Comparison of ENCODE assay signal across 18 cellular contexts in the genomic region with DNA sequence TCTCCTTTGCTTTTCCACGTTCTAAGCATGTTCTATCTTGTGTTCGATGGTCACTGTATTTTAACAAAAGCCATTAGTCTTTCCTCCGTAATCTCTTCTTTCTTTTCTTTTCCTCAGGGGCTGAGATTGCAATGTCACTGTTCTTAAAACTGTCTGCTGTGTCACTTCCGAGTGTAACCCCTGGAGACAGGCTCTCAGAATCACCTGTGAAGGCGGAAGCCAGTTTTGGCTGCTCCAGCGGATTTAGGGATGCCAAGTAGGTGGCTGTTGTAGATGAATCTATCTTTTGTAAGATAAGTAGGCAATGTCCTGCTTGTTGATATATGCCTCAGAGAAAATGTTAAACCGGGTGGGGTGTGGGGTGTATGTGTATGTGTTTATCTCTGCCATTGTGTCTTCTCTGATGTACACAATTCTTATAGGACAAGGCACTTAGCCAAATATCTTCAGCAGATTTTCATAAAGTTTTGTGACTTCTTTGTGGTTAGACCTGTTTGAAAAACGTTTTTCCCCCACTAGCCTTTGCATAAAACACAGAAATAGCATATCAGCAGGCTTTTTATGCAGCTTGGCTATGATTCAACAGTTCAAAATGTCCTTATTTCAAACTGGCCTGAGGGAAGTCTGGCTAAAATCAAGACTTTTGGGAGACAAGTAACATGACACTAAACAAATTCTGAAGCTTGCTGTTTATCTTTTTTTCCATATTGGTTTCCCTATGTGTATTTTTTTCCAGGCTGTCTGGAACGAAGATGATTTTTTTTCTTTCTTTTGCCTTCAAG.
DNase-seq lines count a peak whose midpoint lies in the region; ATAC-seq and TF ChIP-seq lines count a peak whose summit lies in the region.
"Had no signal": no experiment of that assay in that cellular context is flagged by ENCODE, and none has a peak within 500 bp of the region (broad histone marks: within the 10 kb centered on the region; RNA-seq: fewer than 3 reads in every experiment).

No MANE protein-coding gene starts in this region.

- CTCF ChIA-PET in OCI-LY7 (lab: Charles Lee; ENCODE audit: unreplicated experiment) = no interaction called here

- ATAC-seq in HG03469 (IDR thresholded peaks at IDR 0.05; ENCODE audit: unreplicated experiment) = no peak
- no peak for ATAC-seq in GM18520 (IDR thresholded peaks at IDR 0.05; ENCODE audit: unreplicated experiment)
- ATAC-seq: activated CD8-positive, alpha-beta memory T cell treated with anti-CD3 and anti-CD28 coated beads, Interleukin-2, amount 10 ng/mL, durations not matched to agents 7 days and 5 days; T-cell; WTC11 had no signal

- H3K4me3 ChIP-seq in SK-N-MC (peak overlapping the region; percentile 46), smooth muscle cell (peak overlapping the region; percentile 3), OCI-LY7 (ENCODE audit: low read depth, low read length, poor library complexity, severe bottlenecking) (no peak overlapping the region)

- H3K23ac ChIP-seq in H9 (ENCODE audit: insufficient read length, low read depth, low read length) = no peak overlapping the region

- no peak overlapping the region for H2BK5ac ChIP-seq in H9 (ENCODE audit: insufficient read length, low read length)

- H3K4me1 Mint-ChIP-seq in H9 = peaks cover 4 to 14% of the 10 kb centered on the region in 2 experiments; a peak in 2 of 4 replicates
- H3K4me1 Mint-ChIP-seq: activated CD8-positive, alpha-beta memory T cell treated with anti-CD3 and anti-CD28 coated beads, Interleukin-2, amount 10 ng/mL, durations not matched to agents 7 days and 5 days; B cell; T-cell had no signal

- no peak overlapping the region for H3K27ac ChIP-seq in H9 (ENCODE audit: insufficient read length, low read depth, low read length)
- peak overlapping the region; percentile 27; the same call in 1 of the 2 replicates for H3K27ac ChIP-seq in SK-N-MC
- peak overlapping the region; percentile 81 for H3K27ac ChIP-seq in smooth muscle cell (ENCODE audit: low read depth)
- H3K27ac ChIP-seq in OCI-LY7 (ENCODE audit: low read depth, low read length, poor library complexity, severe bottlenecking) = no peak overlapping the region

- no peak overlapping the region for H4K5ac ChIP-seq in H9 (ENCODE audit: insufficient read length, low read depth, low read length)

- H4K20me1 ChIP-seq in H9 (ENCODE audit: control insufficient read depth, insufficient read depth, insufficient read length) = no peaks in the 10 kb centered on the region
- no peaks in the 10 kb centered on the region for H4K20me1 ChIP-seq in smooth muscle cell (ENCODE audit: low read depth)
- H4K20me1 ChIP-seq in OCI-LY7 (ENCODE audit: insufficient read depth, low read length) = no peaks in the 10 kb centered on the region

- H3K27me3 ChIP-seq in H9 (ENCODE audit: insufficient read depth, low read length) (no peaks in the 10 kb centered on the region), smooth muscle cell (ENCODE audit: low read depth) (no peaks in the 10 kb centered on the region)

- H2AK5ac ChIP-seq in H9 (ENCODE audit: insufficient read length, low read length) = no peak overlapping the region

- H2BK12ac ChIP-seq in H9 (ENCODE audit: insufficient read length, low read depth, low read length) = no peak overlapping the region

- no peaks in the 10 kb centered on the region for H3K36me3 ChIP-seq in SK-N-MC (ENCODE audit: insufficient read depth, low read length)
- H3K36me3 ChIP-seq in smooth muscle cell (ENCODE audit: low read depth) = no peaks in the 10 kb centered on the region
- no peaks in the 10 kb centered on the region for H3K36me3 ChIP-seq in OCI-LY7 (ENCODE audit: insufficient read depth, low read length)

- no peak overlapping the region for H3K18ac ChIP-seq in H9 (ENCODE audit: insufficient read length, low read depth, low read length)

- peaks cover 0 to 4% (median 0%) of the 10 kb centered on the region in 3 experiments; a peak in 1 of 7 replicates for H3K36me3 Mint-ChIP-seq in H9 (ENCODE audit: insufficient read depth in 1 of 3, low read depth in 3 of 3)
- H3K36me3 Mint-ChIP-seq: activated CD8-positive, alpha-beta memory T cell treated with anti-CD3 and anti-CD28 coated beads, Interleukin-2, amount 10 ng/mL, durations not matched to agents 7 days and 5 days; brain; T-cell; WTC11 had no signal

- no peak overlapping the region for H2BK15ac ChIP-seq in H9 (ENCODE audit: low read depth, low read length)

- POLR2A ChIA-PET in OCI-LY7 (lab: Charles Lee) = no interaction called here

- no peak overlapping the region for H3T11ph ChIP-seq in H9 (ENCODE audit: low read length)

- H3K4me1 ChIP-seq in H9 (ENCODE audit: insufficient read depth, low read length) = no peaks in the 10 kb centered on the region
- peaks cover 7% of the 10 kb centered on the region for H3K4me1 ChIP-seq in smooth muscle cell (ENCODE audit: low read depth)
- H3K4me1 ChIP-seq in OCI-LY7 (ENCODE audit: insufficient read depth, low read length, poor library complexity, severe bottlenecking) = no peaks in the 10 kb centered on the region

- no peak overlapping the region; a peak in 1 of 7 replicates for H3K27ac Mint-ChIP-seq in H9
- H3K27ac Mint-ChIP-seq: activated CD8-positive, alpha-beta memory T cell treated with anti-CD3 and anti-CD28 coated beads, Interleukin-2, amount 10 ng/mL, durations not matched to agents 7 days and 5 days; B cell; stimulated activated naive CD8-positive, alpha-beta T cell treated with anti-CD3 and anti-CD28 coated beads, Interleukin-15, Interleukin-2, amounts not matched to agents 100 ng/mL and 50 ng/mL, for 24 hours; T-cell; WTC11 had no signal

- no peak overlapping the region for H3K4me3 Mint-ChIP-seq in H9
- H3K4me3 Mint-ChIP-seq: activated CD8-positive, alpha-beta memory T cell treated with anti-CD3 and anti-CD28 coated beads, Interleukin-2, amount 10 ng/mL, durations not matched to agents 7 days and 5 days; B cell; brain; stimulated activated naive CD8-positive, alpha-beta T cell treated with anti-CD3 and anti-CD28 coated beads, Interleukin-15, Interleukin-2, amounts not matched to agents 100 ng/mL and 50 ng/mL, for 24 hours; T-cell; WTC11 had no signal

- no peak overlapping the region for H3K4me2 ChIP-seq in H9 (ENCODE audit: insufficient read depth, insufficient read length, low read length)
- peak overlapping the region; percentile 74 for H3K4me2 ChIP-seq in smooth muscle cell
- H3K4me2 ChIP-seq in OCI-LY7 (ENCODE audit: low read length) = no peak overlapping the region

- peak overlapping the region; percentile 91 for H2BK20ac ChIP-seq in H9 (ENCODE audit: low read depth, low read length, poor library complexity, severe bottlenecking)

- intact Hi-C loops in OCI-LY7 (cut with micrococcal nuclease; ENCODE audit: unreplicated experiment) = no loop called here

- no CpG with 5 or more reads among the region's 9 CpGs for WGBS in H9 (ENCODE audit: extremely low coverage, insufficient read length, low lambda C conversion rate)
- WGBS in smooth muscle cell (ENCODE audit: low lambda C conversion rate) = 21% methylated on average over 9 of the region's 9 CpGs

- H3K56ac ChIP-seq in H9 (ENCODE audit: insufficient read length, low read depth, low read length) = no peak overlapping the region

- H2AFZ ChIP-seq in H9 (ENCODE audit: low read length) (no peak overlapping the region), smooth muscle cell (ENCODE audit: low read depth) (peak overlapping the region; percentile 21), OCI-LY7 (ENCODE audit: low read length) (no peak overlapping the region)

- TF ChIP-seq CTCF in H9 (conservative IDR thresholded peaks at IDR 0.05) (no peak), smooth muscle cell (IDR thresholded peaks at IDR 0.05; ENCODE audit: borderline replicate concordance, insufficient read depth, poor library complexity, severe bottlenecking) (no peak), OCI-LY7 (conservative IDR thresholded peaks at IDR 0.05; ENCODE audit: low read length) (no peak)

- DNase-seq in H9 = no peak
- no peak for DNase-seq in SK-N-MC (ENCODE audit: low read depth, low spot score)
- DNase-seq in fibroblast of the conjunctiva (ENCODE audit: low read depth) = peak; percentile 8
- no peak for DNase-seq in smooth muscle cell (lab: John Stamatoyannopoulos, UW; ENCODE audit: unreplicated experiment)
- no peak for DNase-seq in OCI-LY7 (ENCODE audit: low spot score)
- DNase-seq in NCI-H345 treated with DMSO at 0.1 percent for 48 hours (lab: John Stamatoyannopoulos, UW; ENCODE audit: unreplicated experiment) = no peak
- DNase-seq: activated CD8-positive, alpha-beta memory T cell treated with anti-CD3 and anti-CD28 coated beads, Interleukin-2, amount 10 ng/mL, durations not matched to agents 7 days and 5 days; activated gamma-delta T cell treated with Interleukin-2 at 50 U/mL for 16 hours; DMS53; NCI-H510A treated with DMSO at 0.1 percent for 48 hours; occipital lobe; T-cell had no signal

- H3K9me3 Mint-ChIP-seq in H9 = peaks cover 0 to 2% of the 10 kb centered on the region in 2 experiments; a peak in 1 of 5 replicates

- H3K79me2 ChIP-seq in H9 (ENCODE audit: insufficient read depth, low read length) (no peaks in the 10 kb centered on the region), smooth muscle cell (ENCODE audit: low read depth) (no peaks in the 10 kb centered on the region), OCI-LY7 (ENCODE audit: insufficient read depth, low read depth, low read length) (no peaks in the 10 kb centered on the region)

- H3K9ac ChIP-seq in H9 (ENCODE audit: extremely low read depth, insufficient read length, low read length) (no peak overlapping the region), SK-N-MC (ENCODE audit: insufficient read length) (no peak overlapping the region), smooth muscle cell (ENCODE audit: low read depth) (peak overlapping the region; percentile 54)

- no peak overlapping the region for H3K4ac ChIP-seq in H9 (ENCODE audit: low read depth, low read length)

- no peaks in the 10 kb centered on the region for H3K27me3 Mint-ChIP-seq in H9 (ENCODE audit: low read depth)
- H3K27me3 Mint-ChIP-seq: activated CD8-positive, alpha-beta memory T cell treated with anti-CD3 and anti-CD28 coated beads, Interleukin-2, amount 10 ng/mL, durations not matched to agents 7 days and 5 days; B cell; stimulated activated naive CD8-positive, alpha-beta T cell treated with anti-CD3 and anti-CD28 coated beads, Interleukin-15, Interleukin-2, amounts not matched to agents 100 ng/mL and 50 ng/mL, for 24 hours had no signal

- no peak overlapping the region for H4K8ac ChIP-seq in H9 (replicated peaks; ENCODE audit: insufficient read length, low read depth, low read length)

- H3K9me3 ChIP-seq in H9 (ENCODE audit: control insufficient read depth, low read depth, low read length) (no peaks in the 10 kb centered on the region), SK-N-MC (ENCODE audit: low read depth, low read length) (no peaks in the 10 kb centered on the region), smooth muscle cell (replicated peaks; ENCODE audit: low read depth) (no peaks in the 10 kb centered on the region), OCI-LY7 (ENCODE audit: low read length) (0 out of 2 replicates have a peak, but pooled peaks cover under 1% of the 10 kb centered on the region)

- BruUV-seq in OCI-LY7 (replicated peaks; lab: Mats Ljungman, UMichigan) = no TSS peak

- no peaks in the 10 kb centered on the region for H3K79me1 ChIP-seq in H9 (ENCODE audit: insufficient read depth, low read depth, low read length, poor library complexity, severe bottlenecking)

- peaks cover 14% of the 10 kb centered on the region for H3F3A ChIP-seq in smooth muscle cell (ENCODE audit: low read depth)

- H4K91ac ChIP-seq in H9 (ENCODE audit: insufficient read length, low read depth, low read length) = no peak overlapping the region

- H3K23me2 ChIP-seq in H9 (ENCODE audit: insufficient read length, low read depth, low read length, poor library complexity, severe bottlenecking) = no peaks in the 10 kb centered on the region

- H3K14ac ChIP-seq in H9 (ENCODE audit: insufficient read depth, low read length) = no peak overlapping the region

- H2BK120ac ChIP-seq in H9 (ENCODE audit: low read depth, low read length, poor library complexity, severe bottlenecking) = no peak overlapping the region

- H3K9me2 ChIP-seq in OCI-LY7 (ENCODE audit: insufficient read depth, low read length) = no peaks in the 10 kb centered on the region

Comparison
In these comparisons a context has a peak if more than half of its experiments do, and no peak if none do; other contexts are left out.
1. H3K27ac ChIP-seq: peak in SK-N-MC (single experiment) and smooth muscle cell (single experiment); none in H9 (single experiment) and OCI-LY7 (single experiment).